In the genomic region with DNA sequence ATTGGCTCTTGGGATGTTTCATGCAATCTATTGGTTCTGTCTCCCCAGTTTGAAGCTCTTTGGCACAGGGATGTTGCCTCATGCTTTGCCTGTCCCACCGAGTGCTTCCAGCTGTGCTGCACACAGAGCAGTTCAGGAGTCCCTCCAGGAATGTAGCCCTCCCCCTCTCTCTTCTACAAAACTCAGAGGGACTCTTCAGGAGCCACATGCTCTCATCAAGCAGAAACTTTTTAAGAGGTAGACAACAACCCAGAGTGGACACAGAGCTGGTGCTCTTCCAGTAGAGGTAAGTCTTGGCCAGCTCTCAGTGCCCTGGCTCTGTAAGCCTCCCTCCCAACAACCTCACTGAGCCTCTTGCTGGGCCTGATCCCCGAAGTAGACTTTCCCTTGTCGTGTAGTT, we compare ENCODE assay signal across 2 cellular contexts.
TF ChIP-seq lines count a peak whose summit lies in the region.

No MANE protein-coding gene starts in this region.

TF ChIP-seq in GM23338, 12 proteins besides CTCF, POLR2A, EP300 and RAD21:
- TF ChIP-seq POLR2AphosphoS5 (IDR thresholded peaks at IDR 0.05; ENCODE audit: low read depth) = no peak
- TF ChIP-seq, protein P1, sequence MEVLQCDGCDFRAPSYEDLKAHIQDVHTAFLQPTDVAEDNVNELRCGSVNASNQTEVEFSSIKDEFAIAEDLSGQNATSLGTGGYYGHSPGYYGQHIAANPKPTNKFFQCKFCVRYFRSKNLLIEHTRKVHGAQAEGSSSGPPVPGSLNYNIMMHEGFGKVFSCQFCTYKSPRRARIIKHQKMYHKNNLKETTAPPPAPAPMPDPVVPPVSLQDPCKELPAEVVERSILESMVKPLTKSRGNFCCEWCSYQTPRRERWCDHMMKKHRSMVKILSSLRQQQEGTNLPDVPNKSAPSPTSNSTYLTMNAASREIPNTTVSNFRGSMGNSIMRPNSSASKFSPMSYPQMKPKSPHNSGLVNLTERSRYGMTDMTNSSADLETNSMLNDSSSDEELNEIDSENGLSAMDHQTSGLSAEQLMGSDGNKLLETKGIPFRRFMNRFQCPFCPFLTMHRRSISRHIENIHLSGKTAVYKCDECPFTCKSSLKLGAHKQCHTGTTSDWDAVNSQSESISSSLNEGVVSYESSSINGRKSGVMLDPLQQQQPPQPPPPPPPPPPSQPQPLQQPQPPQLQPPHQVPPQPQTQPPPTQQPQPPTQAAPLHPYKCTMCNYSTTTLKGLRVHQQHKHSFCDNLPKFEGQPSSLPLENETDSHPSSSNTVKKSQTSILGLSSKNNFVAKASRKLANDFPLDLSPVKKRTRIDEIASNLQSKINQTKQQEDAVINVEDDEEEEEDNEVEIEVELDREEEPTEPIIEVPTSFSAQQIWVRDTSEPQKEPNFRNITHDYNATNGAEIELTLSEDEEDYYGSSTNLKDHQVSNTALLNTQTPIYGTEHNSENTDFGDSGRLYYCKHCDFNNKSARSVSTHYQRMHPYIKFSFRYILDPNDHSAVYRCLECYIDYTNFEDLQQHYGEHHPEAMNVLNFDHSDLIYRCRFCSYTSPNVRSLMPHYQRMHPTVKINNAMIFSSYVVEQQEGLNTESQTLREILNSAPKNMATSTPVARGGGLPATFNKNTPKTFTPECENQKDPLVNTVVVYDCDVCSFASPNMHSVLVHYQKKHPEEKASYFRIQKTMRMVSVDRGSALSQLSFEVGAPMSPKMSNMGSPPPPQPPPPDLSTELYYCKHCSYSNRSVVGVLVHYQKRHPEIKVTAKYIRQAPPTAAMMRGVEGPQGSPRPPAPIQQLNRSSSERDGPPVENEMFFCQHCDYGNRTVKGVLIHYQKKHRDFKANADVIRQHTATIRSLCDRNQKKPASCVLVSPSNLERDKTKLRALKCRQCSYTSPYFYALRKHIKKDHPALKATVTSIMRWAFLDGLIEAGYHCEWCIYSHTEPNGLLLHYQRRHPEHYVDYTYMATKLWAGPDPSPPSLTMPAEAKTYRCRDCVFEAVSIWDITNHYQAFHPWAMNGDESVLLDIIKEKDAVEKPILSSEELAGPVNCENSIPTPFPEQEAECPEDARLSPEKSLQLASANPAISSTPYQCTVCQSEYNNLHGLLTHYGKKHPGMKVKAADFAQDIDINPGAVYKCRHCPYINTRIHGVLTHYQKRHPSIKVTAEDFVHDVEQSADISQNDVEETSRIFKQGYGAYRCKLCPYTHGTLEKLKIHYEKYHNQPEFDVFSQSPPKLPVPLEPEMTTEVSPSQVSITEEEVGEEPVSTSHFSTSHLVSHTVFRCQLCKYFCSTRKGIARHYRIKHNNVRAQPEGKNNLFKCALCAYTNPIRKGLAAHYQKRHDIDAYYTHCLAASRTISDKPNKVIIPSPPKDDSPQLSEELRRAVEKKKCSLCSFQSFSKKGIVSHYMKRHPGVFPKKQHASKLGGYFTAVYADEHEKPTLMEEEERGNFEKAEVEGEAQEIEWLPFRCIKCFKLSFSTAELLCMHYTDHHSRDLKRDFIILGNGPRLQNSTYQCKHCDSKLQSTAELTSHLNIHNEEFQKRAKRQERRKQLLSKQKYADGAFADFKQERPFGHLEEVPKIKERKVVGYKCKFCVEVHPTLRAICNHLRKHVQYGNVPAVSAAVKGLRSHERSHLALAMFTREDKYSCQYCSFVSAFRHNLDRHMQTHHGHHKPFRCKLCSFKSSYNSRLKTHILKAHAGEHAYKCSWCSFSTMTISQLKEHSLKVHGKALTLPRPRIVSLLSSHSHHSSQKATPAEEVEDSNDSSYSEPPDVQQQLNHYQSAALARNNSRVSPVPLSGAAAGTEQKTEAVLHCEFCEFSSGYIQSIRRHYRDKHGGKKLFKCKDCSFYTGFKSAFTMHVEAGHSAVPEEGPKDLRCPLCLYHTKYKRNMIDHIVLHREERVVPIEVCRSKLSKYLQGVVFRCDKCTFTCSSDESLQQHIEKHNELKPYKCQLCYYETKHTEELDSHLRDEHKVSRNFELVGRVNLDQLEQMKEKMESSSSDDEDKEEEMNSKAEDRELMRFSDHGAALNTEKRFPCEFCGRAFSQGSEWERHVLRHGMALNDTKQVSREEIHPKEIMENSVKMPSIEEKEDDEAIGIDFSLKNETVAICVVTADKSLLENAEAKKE (CRISPR knock-in tag; IDR thresholded peaks at IDR 0.05) = peak; percentile 31; the same call in 1 of the 2 replicates

TF ChIP-seq in H1, 55 proteins besides CTCF, POLR2A, EP300 and RAD21:
- TF ChIP-seq CHD1 (IDR thresholded peaks at IDR 0.05; ENCODE audit: low read depth, low read length) = no peak
- TF ChIP-seq, protein P2, sequence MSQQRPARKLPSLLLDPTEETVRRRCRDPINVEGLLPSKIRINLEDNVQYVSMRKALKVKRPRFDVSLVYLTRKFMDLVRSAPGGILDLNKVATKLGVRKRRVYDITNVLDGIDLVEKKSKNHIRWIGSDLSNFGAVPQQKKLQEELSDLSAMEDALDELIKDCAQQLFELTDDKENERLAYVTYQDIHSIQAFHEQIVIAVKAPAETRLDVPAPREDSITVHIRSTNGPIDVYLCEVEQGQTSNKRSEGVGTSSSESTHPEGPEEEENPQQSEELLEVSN (IDR thresholded peaks at IDR 0.05) = peak; percentile 16; the same call in 1 of the 2 replicates
- TF ChIP-seq ASH2L (IDR thresholded peaks at IDR 0.05; ENCODE audit: low read length) = peak; percentile 60
- TF ChIP-seq SUZ12 (IDR thresholded peaks at IDR 0.05; ENCODE audit: low read length) = no peak
- TF ChIP-seq, protein P3, sequence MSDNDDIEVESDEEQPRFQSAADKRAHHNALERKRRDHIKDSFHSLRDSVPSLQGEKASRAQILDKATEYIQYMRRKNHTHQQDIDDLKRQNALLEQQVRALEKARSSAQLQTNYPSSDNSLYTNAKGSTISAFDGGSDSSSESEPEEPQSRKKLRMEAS (IDR thresholded peaks at IDR 0.05) = peak; percentile 28; the same call in 1 of the 2 replicates
- peak; percentile 83 for TF ChIP-seq TEAD4 (IDR thresholded peaks at IDR 0.05; ENCODE audit: low read depth, low read length)
- no peak for TF ChIP-seq TAF7 (optimal IDR thresholded peaks at IDR 0.05; ENCODE audit: borderline replicate concordance, low read depth, low read length)
- TF ChIP-seq, protein P4, sequence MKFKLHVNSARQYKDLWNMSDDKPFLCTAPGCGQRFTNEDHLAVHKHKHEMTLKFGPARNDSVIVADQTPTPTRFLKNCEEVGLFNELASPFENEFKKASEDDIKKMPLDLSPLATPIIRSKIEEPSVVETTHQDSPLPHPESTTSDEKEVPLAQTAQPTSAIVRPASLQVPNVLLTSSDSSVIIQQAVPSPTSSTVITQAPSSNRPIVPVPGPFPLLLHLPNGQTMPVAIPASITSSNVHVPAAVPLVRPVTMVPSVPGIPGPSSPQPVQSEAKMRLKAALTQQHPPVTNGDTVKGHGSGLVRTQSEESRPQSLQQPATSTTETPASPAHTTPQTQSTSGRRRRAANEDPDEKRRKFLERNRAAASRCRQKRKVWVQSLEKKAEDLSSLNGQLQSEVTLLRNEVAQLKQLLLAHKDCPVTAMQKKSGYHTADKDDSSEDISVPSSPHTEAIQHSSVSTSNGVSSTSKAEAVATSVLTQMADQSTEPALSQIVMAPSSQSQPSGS (IDR thresholded peaks at IDR 0.05; ENCODE audit: low read length) = no peak
- peak; percentile 84 for TF ChIP-seq CEBPB (IDR thresholded peaks at IDR 0.05; ENCODE audit: low read depth, low read length)
